1 cellular context compared by ENCODE assay signal in the genomic region with DNA sequence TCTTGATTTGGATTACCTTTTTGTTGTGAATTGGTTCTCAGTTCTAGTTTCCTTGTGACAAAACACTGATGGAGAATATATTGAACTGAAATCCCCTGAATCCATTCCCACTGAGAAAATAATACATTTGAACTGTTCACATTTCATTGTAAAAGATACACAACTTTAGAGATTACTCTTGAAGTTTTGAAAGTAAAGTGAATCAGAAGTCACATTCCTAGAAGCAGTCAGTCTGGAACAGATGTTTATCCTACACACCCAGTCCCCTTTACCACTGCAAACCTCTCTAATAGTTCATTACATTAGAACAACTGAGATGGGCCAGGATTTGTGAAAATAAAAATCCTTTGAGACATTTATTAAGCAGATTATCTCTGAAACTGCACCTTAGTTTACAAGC.
TF ChIP-seq lines count a peak whose summit lies in the region.

No MANE protein-coding gene starts in this region.

TF ChIP-seq in IMR-90, 13 proteins besides CTCF, POLR2A, EP300 and RAD21:
- TF ChIP-seq MAZ (IDR thresholded peaks at IDR 0.05; ENCODE audit: borderline replicate concordance, low read depth, low read length) (no peak), CHD1 (IDR thresholded peaks at IDR 0.05; ENCODE audit: low read depth, low read length) (no peak), MXI1 (IDR thresholded peaks at IDR 0.05; ENCODE audit: borderline replicate concordance, low read depth, low read length) (no peak), SMC3 (IDR thresholded peaks at IDR 0.05; ENCODE audit: low read depth, low read length) (no peak), RCOR1 (IDR thresholded peaks at IDR 0.05; ENCODE audit: insufficient replicate concordance, low read length) (no peak)
